Comparison of ENCODE assay signal across 14 cellular contexts in genomic region chr10:130171196-130171595, GRCh38. TPM values are rescaled to one million over a fixed set of nuclear protein-coding genes. Genes with fewer than 3 reads are reported as not detected.
DNase-seq lines count a peak whose midpoint lies in the region; ATAC-seq, FAIRE-seq and TF ChIP-seq lines count a peak whose summit lies in the region.
"Had no signal": no experiment of that assay in that cellular context is flagged by ENCODE, and none has a peak within 500 bp of the region (broad histone marks: within the 10 kb centered on the region; RNA-seq: fewer than 3 reads in every experiment).

No MANE protein-coding gene starts in this region.

- H3K9me3 ChIP-seq in spleen (no peaks in the 10 kb centered on the region), kidney (ENCODE audit: control insufficient read depth in 1 of 2, low read length in 2 of 2) (no peaks in the 10 kb centered on the region)
- H3K9me3 ChIP-seq: vagina had no signal

- H3K4me1 Mint-ChIP-seq in effector memory CD8-positive, alpha-beta T cell (ENCODE audit: low read depth in 2 of 2), result peaks cover 18 to 23% of the 10 kb centered on the region in 2 donors

- peak overlapping the region in 1 of 2 donors; percentile 80 for H3K27ac Mint-ChIP-seq in effector memory CD8-positive, alpha-beta T cell

- no peaks in the 10 kb centered on the region for H3K9me3 Mint-ChIP-seq in effector memory CD8-positive, alpha-beta T cell

- CTCF ChIA-PET in RWPE1 (lab: Yijun Ruan, JAX), result no interaction called here

- H3K4me3 Mint-ChIP-seq in effector memory CD8-positive, alpha-beta T cell, result peak overlapping the region; percentile 0 to 4

- H3K4me3 ChIP-seq in NB4 (ENCODE audit: low read depth, low read length), result no peak overlapping the region
- H3K4me3 ChIP-seq in spleen, result no peak overlapping the region
- no peak overlapping the region for H3K4me3 ChIP-seq in kidney (ENCODE audit: low read length in 2 of 2)
- H3K4me3 ChIP-seq in lower leg skin (ENCODE audit: low read depth, poor library complexity, severe bottlenecking), result no peak overlapping the region
- H3K4me3 ChIP-seq: GM23248, skin epidermis, vagina had no signal

- no peaks in the 10 kb centered on the region for H3K27me3 ChIP-seq in spleen (replicated peaks in 1 of 7)
- H3K27me3 ChIP-seq: vagina had no signal

- intact Hi-C loops in spleen (cut with DNase I; ENCODE audit: low total_unique reads), result no loop called here
- intact Hi-C loops in kidney (cut with DNase I), result no loop called here
- intact Hi-C loops in lower leg skin (cut with DNase I; ENCODE audit: low total_unique reads), result no loop called here

- peak; percentile 55 for ATAC-seq in GM21717 (IDR thresholded peaks at IDR 0.05; ENCODE audit: unreplicated experiment)
- ATAC-seq in effector memory CD8-positive, alpha-beta T cell (replicated peaks), result peak; percentile 84

- WGBS in spleen, 5 donors, result 21 to 39% (median 28%) methylated on average over 3 of the region's 3 CpGs
- 77 to 78% methylated on average over 3 of the region's 3 CpGs for WGBS in lower leg skin, 2 donors

- TF ChIP-seq CTCF in NB4 (IDR thresholded peaks at IDR 0.05; ENCODE audit: low read depth, low read length) (no peak), RWPE1 (conservative IDR thresholded peaks at IDR 0.05; ENCODE audit: low read depth) (no peak), spleen (IDR thresholded peaks at IDR 0.05 in 8 of 11, conservative IDR thresholded peaks at IDR 0.05 in 3 of 11) (no peak), kidney (IDR thresholded peaks at IDR 0.05; ENCODE audit: borderline replicate concordance, extremely low read depth, insufficient read depth) (no peak), lower leg skin (IDR thresholded peaks at IDR 0.05) (no peak)

- H3K27ac ChIP-seq in RWPE1 (no peak overlapping the region), spleen (no peak overlapping the region), kidney (ENCODE audit: low read depth in 2 of 2, low read length in 2 of 2) (no peak overlapping the region)
- H3K27ac ChIP-seq: GM23248, skin epidermis, vagina had no signal

- TF ChIP-seq POLR2A in GM12891 (IDR thresholded peaks at IDR 0.05; ENCODE audit: low read depth, low read length), result no peak
- no peak for TF ChIP-seq POLR2A in NB4 (IDR thresholded peaks at IDR 0.05; ENCODE audit: extremely low read depth, insufficient read length)
- no peak for TF ChIP-seq POLR2A in spleen (IDR thresholded peaks at IDR 0.05)
- no peak for TF ChIP-seq POLR2A in lower leg skin (IDR thresholded peaks at IDR 0.05)

- FAIRE-seq in GM12891 (lab: Jason Lieb, UNC) (peak; percentile 82), kidney (lab: Jason Lieb, UNC) (no peak)

- H3K9ac ChIP-seq in kidney (ENCODE audit: low read length in 2 of 2), result no peak overlapping the region
- H3K9ac ChIP-seq: GM23248 had no signal

- no peak for DNase-seq in GM12891 (ENCODE audit: insufficient read length, low spot score)
- peak; percentile 27 for DNase-seq in NB4 (ENCODE audit: low read depth)
- DNase-seq in effector memory CD8-positive, alpha-beta T cell, result no peak
- DNase-seq in RWPE1 (ENCODE audit: low spot score), result no peak
- DNase-seq in spleen, result no peak
- DNase-seq in kidney, result no peak
- no peak for DNase-seq in lower leg skin (ENCODE audit: low spot score in 2 of 2)
- DNase-seq: erythroblast, GM23248, NCI-H510A treated with DMSO at 0.1 percent for 48 hours, SHP77 treated with DMSO at 0.1 percent for 48 hours had no signal

- no peaks in the 10 kb centered on the region for H3K27me3 Mint-ChIP-seq in effector memory CD8-positive, alpha-beta T cell

- H3K36me3 Mint-ChIP-seq in effector memory CD8-positive, alpha-beta T cell (ENCODE audit: insufficient read depth), result peaks cover 43% of the 10 kb centered on the region

- peaks cover 0 to 11% (median 7%) of the 10 kb centered on the region in 6 donors for H3K4me1 ChIP-seq in spleen
- no peaks in the 10 kb centered on the region for H3K4me1 ChIP-seq in kidney (ENCODE audit: control insufficient read depth in 1 of 2, insufficient read depth in 1 of 2, low read depth in 1 of 2, low read length in 2 of 2)
- H3K4me1 ChIP-seq: vagina had no signal

- POLR2A ChIA-PET in RWPE1 (lab: Yijun Ruan, JAX; ENCODE audit: low non-redundant PET), result no interaction called here

- H3K36me3 ChIP-seq in spleen, result peaks cover 0 to 96% (median 68%) of the 10 kb centered on the region in 6 donors
- H3K36me3 ChIP-seq in kidney (ENCODE audit: control insufficient read depth in 1 of 2, insufficient read depth in 2 of 2, low read length in 2 of 2), result peaks cover 11 to 13% of the 10 kb centered on the region in 2 donors

TF ChIP-seq in GM12891, 5 proteins besides CTCF, POLR2A, EP300 and RAD21:
- TF ChIP-seq POU2F2 (IDR thresholded peaks at IDR 0.05; ENCODE audit: low read depth, low read length) (no peak), SPI1 (IDR thresholded peaks at IDR 0.05; ENCODE audit: low read depth, low read length) (peak; percentile 19; the same call in 1 of the 2 replicates)

RNA-seq across cellular contexts. Expression of gene GLRX3, which starts 35.0 kb away (rescaled TPM):
- polyA plus RNA-seq in GM12891 (2012; ENCODE audit: low read depth, missing spikeins), result 106 TPM
- total RNA-seq in spleen (10 to 100 TPM; 32.2 to 46.3 (median 38.8) TPM), kidney (52.5 TPM), lower leg skin (10 to 100 TPM; 31.5 to 60.7 (median 42.6) TPM)
- polyA plus RNA-seq in spleen (10 to 100 TPM; 41.5 to 63.2 (median 51.7) TPM), kidney (ENCODE audit: insufficient read depth, low read depth, low replicate concordance) (70.4 TPM)
